ENCODE assay signal across 12 cellular contexts in genomic region chr14:103540816-103541493, GRCh38. TPM values are rescaled to one million over a fixed set of nuclear protein-coding genes. Genes with fewer than 3 reads are reported as not detected.
DNase-seq lines count a peak whose midpoint lies in the region; ATAC-seq and TF ChIP-seq lines count a peak whose summit lies in the region.
"Had no signal": no experiment of that assay in that cellular context is flagged by ENCODE, and none has a peak within 500 bp of the region (broad histone marks: within the 10 kb centered on the region; RNA-seq: fewer than 3 reads in every experiment).

No MANE protein-coding gene starts in this region.

- TF ChIP-seq CTCF in adrenal gland (IDR thresholded peaks at IDR 0.05) (no peak), left ventricle myocardium inferior (IDR thresholded peaks at IDR 0.05; ENCODE audit: borderline replicate concordance) (no peak)

- H3K4me3 ChIP-seq in BLaER1 treated with 17β-estradiol and CSF1 and Interleukin-3, amounts not matched to agents 10 nM and 100 nM = no peak overlapping the region
- H3K4me3 ChIP-seq in adrenal gland (no peak overlapping the region), left ventricle myocardium inferior (no peak overlapping the region)

- DNase-seq in adrenal gland (no peak), left ventricle myocardium inferior (no peak), retina (peak; percentile 42), NCI-H524 treated with DMSO at 0.1 percent for 48 hours (lab: John Stamatoyannopoulos, UW) (no peak), KBM-7 (no peak), NCI-H2196 (lab: John Stamatoyannopoulos, UW; ENCODE audit: unreplicated experiment) (no peak)
- DNase-seq: MV-4-11; stimulated activated CD4-positive, alpha-beta T cell treated with anti-CD3 and anti-CD28 coated beads, Interleukin-4, amount 100 ng/mL, for 1 hour; T-helper 9 cell had no signal

- peaks cover 36 to 86% (median 80%) of the 10 kb centered on the region in 10 experiments for H3K4me1 ChIP-seq in BLaER1 treated with 17β-estradiol and CSF1 and Interleukin-3, amounts not matched to agents 10 nM and 100 nM
- H3K4me1 ChIP-seq in adrenal gland (replicated peaks in 1 of 2) (peaks cover 34 to 47% of the 10 kb centered on the region in 2 donors), left ventricle myocardium inferior (peaks cover 73% of the 10 kb centered on the region)

- ATAC-seq in HG02588 (IDR thresholded peaks at IDR 0.05; ENCODE audit: unreplicated experiment) = no peak
- ATAC-seq: natural killer cell treated with Interleukin-12 subunit alpha and Interleukin-12 subunit beta and Interleukin-15 and Interleukin-18, amount 100 ng/mL, for 72 hours had no signal

- peaks cover 0 to 19% (median 9%) of the 10 kb centered on the region in 11 experiments; a peak in 14 of 22 replicates for H3K36me3 ChIP-seq in BLaER1 treated with 17β-estradiol and CSF1 and Interleukin-3, amounts not matched to agents 10 nM and 100 nM
- H3K36me3 ChIP-seq in adrenal gland (replicated peaks in 1 of 2) (no peaks in the 10 kb centered on the region), left ventricle myocardium inferior (no peaks in the 10 kb centered on the region)

- no peak for TF ChIP-seq POLR2A in adrenal gland (IDR thresholded peaks at IDR 0.05)

- H4K20me1 ChIP-seq in BLaER1 treated with 17β-estradiol and CSF1 and Interleukin-3, amounts not matched to agents 10 nM and 100 nM = peaks cover 9 to 98% (median 66%) of the 10 kb centered on the region in 11 experiments

- intact Hi-C loops in adrenal gland (cut with DNase I) = no loop called here
- intact Hi-C loops in left ventricle myocardium inferior (cut with micrococcal nuclease) = no loop called here

- 53 to 71% (median 63%) methylated on average over 4 to 14 of the region's 14 CpGs for WGBS in adrenal gland, 4 donors

- H3K27me3 ChIP-seq in BLaER1 treated with 17β-estradiol and CSF1 and Interleukin-3, amounts not matched to agents 10 nM and 100 nM = peaks cover 0 to 14% (median 0%) of the 10 kb centered on the region in 11 experiments; a peak in 5 of 22 replicates
- no peaks in the 10 kb centered on the region for H3K27me3 ChIP-seq in adrenal gland
- H3K27me3 ChIP-seq in left ventricle myocardium inferior (ENCODE audit: low read depth) = no peaks in the 10 kb centered on the region

- H3K4me2 ChIP-seq in BLaER1 treated with 17β-estradiol and CSF1 and Interleukin-3, amounts not matched to agents 10 nM and 100 nM = peak overlapping the region in 10 of 11 experiments; percentile 10 to 98 (median 86); a peak in 16 of 22 replicates

- H3K9me3 ChIP-seq in BLaER1 treated with 17β-estradiol and CSF1 and Interleukin-3, amounts not matched to agents 10 nM and 100 nM (replicated peaks in 1 of 11) = no peaks in the 10 kb centered on the region
- H3K9me3 ChIP-seq in adrenal gland (replicated peaks in 1 of 3) (no peaks in the 10 kb centered on the region), left ventricle myocardium inferior (replicated peaks) (no peaks in the 10 kb centered on the region)

- H3K27ac ChIP-seq in BLaER1 treated with 17β-estradiol and CSF1 and Interleukin-3, amounts not matched to agents 10 nM and 100 nM = peak overlapping the region in 1 of 11 experiments; percentile 18; a peak in 1 of 22 replicates
- H3K27ac ChIP-seq in adrenal gland (peak overlapping the region in 3 of 5 donors; percentile 3 to 58 (median 31)), left ventricle myocardium inferior (replicated peaks) (peak overlapping the region; percentile 76)

- peak overlapping the region in 4 of 11 experiments; percentile 38 to 71 (median 53); a peak in 6 of 22 replicates for H3K9ac ChIP-seq in BLaER1 treated with 17β-estradiol and CSF1 and Interleukin-3, amounts not matched to agents 10 nM and 100 nM

- in situ Hi-C loops in KBM-7 (cut with MboI; ENCODE audit: low pct_unique_long_range_greater_than_20kb, low sequenced_read_pairs) = no loop called here

RNA-seq across cellular contexts. Expression of gene TRMT61A, which starts 12.0 kb away (rescaled TPM):
- total RNA-seq in adrenal gland (10 to 100 TPM in 7 of 8 donors, 1 to 10 TPM in 1; 9.7 to 18.1 (median 13.5) TPM), left ventricle myocardium inferior (5.9 TPM)
- polyA plus RNA-seq in adrenal gland = 10 to 100 TPM in 2 of 3 donors, 1 to 10 TPM in 1; 2.5 to 26.0 (median 17.1) TPM

RNA-seq across cellular contexts. Expression of gene CKB, which starts 18.3 kb away (rescaled TPM):
- total RNA-seq in adrenal gland (100 to 1,000 TPM in 7 of 8 donors, 10 to 100 TPM in 1; 95.6 to 410 (median 198) TPM), left ventricle myocardium inferior (661 TPM)
- 100 to 1,000 TPM in 2 of 3 donors, 10 to 100 TPM in 1; 11.0 to 383 (median 303) TPM for polyA plus RNA-seq in adrenal gland

RNA-seq across cellular contexts. Expression of gene BAG5, which starts 21.5 kb away (rescaled TPM):
- total RNA-seq in adrenal gland (10 to 100 TPM; 17.8 to 33.5 (median 25.7) TPM), left ventricle myocardium inferior (16.7 TPM)
- polyA plus RNA-seq in adrenal gland = 10 to 100 TPM in 1 of 3 donors, 1 to 10 TPM in 2; 5.2 to 28.4 (median 5.6) TPM

RNA-seq across cellular contexts. Expression of gene COA8, which starts 21.8 kb away (rescaled TPM):
- 10 to 100 TPM in 7 of 8 donors, 1 to 10 TPM in 1; 4.9 to 39.2 (median 29.7) TPM for total RNA-seq in adrenal gland
- polyA plus RNA-seq in adrenal gland = 10 to 100 TPM; 29.7 to 59.6 (median 58.8) TPM
- 48.3 TPM for total RNA-seq in left ventricle myocardium inferior
